ENCODE assay signal across 22 cellular contexts in genomic region chr5:104706570-104706969, GRCh38.
"Had no signal": no experiment of that assay in that cellular context is flagged by ENCODE, and none has a peak within 500 bp of the region (broad histone marks: within the 10 kb centered on the region; RNA-seq: fewer than 3 reads in every experiment).

No MANE protein-coding gene starts in this region.

- H3K9me3 ChIP-seq: gastrocnemius medialis, ovary, suprapubic skin, thyroid gland, uterus had no signal

- H3K36me3 ChIP-seq: gastrocnemius medialis, heart right ventricle, neural progenitor cell, ovary, right atrium auricular region, sigmoid colon, suprapubic skin, thyroid gland, uterus had no signal

- H3K27me3 ChIP-seq: gastrocnemius medialis, heart right ventricle, neural progenitor cell, ovary, right atrium auricular region, sigmoid colon, suprapubic skin, thyroid gland, uterus had no signal

- H3K27ac ChIP-seq: coronary artery, gastrocnemius medialis, heart right ventricle, neural progenitor cell, ovary, right atrium auricular region, sigmoid colon, skin epidermis, suprapubic skin, thyroid gland, uterus had no signal

- H2AFZ ChIP-seq: neural progenitor cell had no signal

- H3K4me2 ChIP-seq: neural progenitor cell had no signal

- H3K4me1 ChIP-seq: gastrocnemius medialis, heart right ventricle, neural progenitor cell, right atrium auricular region, suprapubic skin, thyroid gland, uterus had no signal

- ATAC-seq: gastrocnemius medialis; heart right ventricle; natural killer cell treated with Interleukin-12 subunit alpha and Interleukin-12 subunit beta and Interleukin-15 and Interleukin-18, amount 100 ng/mL, for 72 hours had no signal

- H3K4me3 ChIP-seq: coronary artery, gastrocnemius medialis, heart right ventricle, neural progenitor cell, ovary, right atrium auricular region, sigmoid colon, skin epidermis, suprapubic skin, thyroid gland, uterus had no signal

- DNase-seq: effector CD4-positive, alpha-beta T cell; endodermal cell; gastrocnemius medialis; heart right ventricle; hypothalamus; kidney glomerular epithelial cell; mammary epithelial cell; midbrain; nucleus accumbens; ovary; sigmoid colon; stimulated activated CD4-positive, alpha-beta T cell treated with anti-CD3 and anti-CD28 coated beads, Interleukin-12 subunit alpha, Interleukin-12 subunit beta, amount 100 ng/mL, for 4 hours; stimulated activated CD4-positive, alpha-beta T cell treated with anti-CD3 and anti-CD28 coated beads, Interleukin-2, amount 100 ng/mL, for 48 hours; stimulated activated naive CD4-positive, alpha-beta T cell treated with Interleukin-2 at 50 U/mL for 16 hours; thyroid gland; uterus had no signal

- H3K9ac ChIP-seq: neural progenitor cell had no signal
